Comparison of ENCODE assay signal across 1 cellular context in the genomic region with DNA sequence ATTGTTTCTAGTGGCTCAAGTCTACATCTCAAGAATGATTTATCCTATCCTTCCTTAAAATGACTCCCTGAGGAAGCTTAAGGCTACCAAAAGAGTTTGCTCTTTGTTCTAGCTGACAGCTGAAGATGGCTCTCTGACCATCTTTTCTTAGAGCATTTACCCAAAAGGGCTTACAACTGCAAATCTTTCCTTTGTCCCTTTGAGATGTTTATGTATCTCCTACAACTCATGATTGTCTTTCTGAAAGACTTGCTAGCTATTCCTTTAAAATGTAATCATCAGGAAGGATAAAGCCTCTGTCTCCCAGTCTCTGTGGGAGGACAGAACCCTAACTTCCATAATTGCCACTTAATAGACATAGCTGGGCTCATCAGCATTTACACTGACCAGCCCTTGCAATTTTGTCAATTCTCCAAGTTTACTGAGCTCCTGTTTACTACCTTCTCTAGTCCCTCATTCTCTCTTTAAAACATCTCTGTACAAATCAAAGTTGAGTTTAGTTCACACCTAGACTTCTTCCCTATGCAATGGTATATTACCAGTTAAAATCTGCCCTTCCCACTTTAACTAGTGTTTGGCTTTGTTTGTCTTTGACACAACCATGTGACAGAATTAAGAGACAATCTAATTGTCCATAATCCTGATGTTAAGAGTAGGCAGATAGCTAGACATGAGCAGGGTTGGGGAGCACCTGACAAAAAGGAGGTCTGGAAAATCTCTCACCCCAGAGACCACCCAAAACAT.
TF ChIP-seq lines count a peak whose summit lies in the region.

No MANE protein-coding gene starts in this region.

TF ChIP-seq in K562, 482 proteins besides CTCF, POLR2A, EP300 and RAD21 (continued from another document):
- no peak for TF ChIP-seq HOXB6 (CRISPR knock-in tag; IDR thresholded peaks at IDR 0.05; ENCODE audit: borderline replicate concordance)
- no peak for TF ChIP-seq TRIM28 (IDR thresholded peaks at IDR 0.05)
TF ChIP-seq in K562: peak in this region for 0.
